ENCODE assay signal across 14 cellular contexts in the genomic region with DNA sequence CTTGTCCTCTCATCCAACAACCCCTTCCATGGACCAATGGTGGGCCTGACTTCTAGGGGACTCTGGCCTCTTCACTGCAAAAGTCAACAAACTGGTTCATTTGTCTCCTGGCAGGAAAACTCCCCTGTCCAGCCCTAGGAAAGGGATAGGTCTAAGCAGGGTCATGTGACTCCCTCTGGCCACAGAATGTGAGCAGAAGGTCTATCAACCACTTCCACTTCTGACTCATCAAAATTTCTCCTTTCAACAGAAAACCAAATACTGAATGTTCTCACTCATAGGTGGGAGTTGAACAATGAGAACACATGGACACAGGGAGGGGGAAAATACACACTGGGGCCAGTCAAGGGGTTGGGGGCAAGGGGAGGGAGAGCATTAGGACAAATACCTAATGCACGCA. TPM values are rescaled to one million over a fixed set of nuclear protein-coding genes. Genes with fewer than 3 reads are reported as not detected.
DNase-seq lines count a peak whose midpoint lies in the region; ATAC-seq and TF ChIP-seq lines count a peak whose summit lies in the region.
"Had no signal": no experiment of that assay in that cellular context is flagged by ENCODE, and none has a peak within 500 bp of the region (broad histone marks: within the 10 kb centered on the region; RNA-seq: fewer than 3 reads in every experiment).

No MANE protein-coding gene starts in this region.

- no peaks in the 10 kb centered on the region for H3K27me3 ChIP-seq in MM.1S (replicated peaks; ENCODE audit: insufficient read depth, low read length)
- H3K27me3 ChIP-seq in foreskin keratinocyte, result no peaks in the 10 kb centered on the region
- H3K27me3 ChIP-seq in suprapubic skin, result no peaks in the 10 kb centered on the region
- H3K27me3 ChIP-seq: SJCRH30 had no signal

- H4K20me1 ChIP-seq in MM.1S (ENCODE audit: insufficient read depth, low read length), result no peaks in the 10 kb centered on the region

- TF ChIP-seq EP300 in suprapubic skin (IDR thresholded peaks at IDR 0.05), result no peak

- TF ChIP-seq POLR2A in suprapubic skin (IDR thresholded peaks at IDR 0.05), result no peak

- no peak overlapping the region for H3K4me2 ChIP-seq in MM.1S (ENCODE audit: low read depth, low read length)

- TF ChIP-seq CTCF in GM20000 (IDR thresholded peaks at IDR 0.05; ENCODE audit: extremely low read depth, missing control alignments), result no peak
- TF ChIP-seq CTCF in MM.1S (IDR thresholded peaks at IDR 0.05; ENCODE audit: low read length), result no peak
- no peak for TF ChIP-seq CTCF in foreskin keratinocyte (conservative IDR thresholded peaks at IDR 0.05)
- TF ChIP-seq CTCF in suprapubic skin (IDR thresholded peaks at IDR 0.05), result no peak

- H3K4me1 ChIP-seq in MM.1S (ENCODE audit: low read length), result peaks cover 11% of the 10 kb centered on the region
- H3K4me1 ChIP-seq in foreskin keratinocyte, result no peaks in the 10 kb centered on the region
- no peaks in the 10 kb centered on the region for H3K4me1 ChIP-seq in suprapubic skin
- H3K4me1 ChIP-seq: esophagus squamous epithelium, lower lobe of right lung, SJCRH30 had no signal

- WGBS in suprapubic skin, result 94% methylated on average over 1 of the region's 1 CpG

- DNase-seq in GF-D8 (lab: John Stamatoyannopoulos, UW) (peak; percentile 4), GM20000 (ENCODE audit: low spot score) (peak; percentile 66), MM.1S (peak; percentile 59), foreskin keratinocyte (peak; percentile 8 to 36), NCI-H526 treated with DMSO at 0.1 percent for 48 hours (lab: John Stamatoyannopoulos, UW) (no peak), NOMO-1 treated with dmso at 0.1 percent for 144 hours (lab: John Stamatoyannopoulos, UW; ENCODE audit: unreplicated experiment) (no peak), SHP77 treated with DMSO at 0.1 percent for 48 hours (lab: John Stamatoyannopoulos, UW) (no peak), suprapubic skin (ENCODE audit: low spot score in 2 of 2) (no peak)
- DNase-seq: CD4-positive, CD25-positive, alpha-beta regulatory T cell; esophagus squamous epithelium; lower lobe of right lung; NCI-H1436 treated with DMSO at 0.1 percent for 48 hours; SJCRH30 had no signal

- H3K27ac ChIP-seq in MM.1S (ENCODE audit: low read length), result no peak overlapping the region
- no peak overlapping the region for H3K27ac ChIP-seq in foreskin keratinocyte
- H3K27ac ChIP-seq in suprapubic skin, result no peak overlapping the region
- H3K27ac ChIP-seq: esophagus squamous epithelium, lower lobe of right lung, SJCRH30 had no signal

- no peaks in the 10 kb centered on the region for H3K9me2 ChIP-seq in MM.1S (replicated peaks; ENCODE audit: insufficient read depth, low read length)

- H3K4me3 ChIP-seq in MM.1S (ENCODE audit: low read length) (no peak overlapping the region), suprapubic skin (no peak overlapping the region)
- H3K4me3 ChIP-seq: esophagus squamous epithelium, lower lobe of right lung, SJCRH30 had no signal

- H3K36me3 ChIP-seq in MM.1S (replicated peaks; ENCODE audit: insufficient read depth, low read length), result no peaks in the 10 kb centered on the region
- H3K36me3 ChIP-seq in suprapubic skin, result no peaks in the 10 kb centered on the region
- H3K36me3 ChIP-seq: esophagus squamous epithelium, lower lobe of right lung, SJCRH30 had no signal

- no peaks in the 10 kb centered on the region for H3F3A ChIP-seq in MM.1S (ENCODE audit: insufficient read depth, low read length)

- H2AFZ ChIP-seq in MM.1S (ENCODE audit: low read length), result no peak overlapping the region

- H3K9me3 ChIP-seq in MM.1S (replicated peaks; ENCODE audit: insufficient read depth, low read length) (no peaks in the 10 kb centered on the region), suprapubic skin (no peaks in the 10 kb centered on the region)
- H3K9me3 ChIP-seq: esophagus squamous epithelium, lower lobe of right lung, SJCRH30 had no signal

- ATAC-seq in foreskin keratinocyte, result peak; percentile 71
- ATAC-seq: lower lobe of right lung had no signal

- H3K9ac ChIP-seq in MM.1S (ENCODE audit: low read length), result no peak overlapping the region

- no peaks in the 10 kb centered on the region for H3K79me2 ChIP-seq in MM.1S (ENCODE audit: low read length)

RNA-seq across cellular contexts. Expression of a gene that starts 1.3 kb away (rescaled TPM):
- not detected in 2 replicates for total RNA-seq in foreskin keratinocyte
- polyA plus RNA-seq in foreskin keratinocyte, result not detected in 2 replicates
- not detected for total RNA-seq in suprapubic skin
- total RNA-seq: CD4-positive, CD25-positive, alpha-beta regulatory T cell; esophagus squamous epithelium; lower lobe of right lung; pulmonary artery endothelial cell; SJCRH30 had no signal
- polyA plus RNA-seq: CD4-positive, CD25-positive, alpha-beta regulatory T cell had no signal

Comparison
In these comparisons a context has a peak if more than half of its experiments do, and no peak if none do; other contexts are left out.
1. DNase-seq: peak in GF-D8 (single experiment), GM20000 (single experiment), MM.1S (single experiment) and foreskin keratinocyte (2 of 2); none in NCI-H526 treated with DMSO at 0.1 percent for 48 hours (single experiment), NOMO-1 treated with dmso at 0.1 percent for 144 hours (single experiment), SHP77 treated with DMSO at 0.1 percent for 48 hours (single experiment) and suprapubic skin (0 of 2).